8 cellular contexts compared by ENCODE assay signal in genomic region chr5:441996-442334, GRCh38. TPM values are rescaled to one million over a fixed set of nuclear protein-coding genes. Genes with fewer than 3 reads are reported as not detected.
A peak's percentile ranks its signal among the peaks of the same experiment; 100 is the strongest.
DNase-seq lines count a peak whose midpoint lies in the region; ATAC-seq and TF ChIP-seq lines count a peak whose summit lies in the region.

No MANE protein-coding gene starts in this region.

- ATAC-seq in right cardiac atrium, result no peak

- no peaks in the 10 kb centered on the region for H3K4me1 ChIP-seq in HAP-1
- H3K4me1 ChIP-seq in right cardiac atrium (ENCODE audit: control insufficient read depth, insufficient read depth, low read length), result peaks cover 3% of the 10 kb centered on the region
- peaks cover 19 to 23% (median 21%) of the 10 kb centered on the region in 3 donors for H3K4me1 ChIP-seq in skeletal muscle tissue (ENCODE audit: control insufficient read depth in 3 of 3, insufficient read depth in 3 of 3, low read length in 3 of 3)
- H3K4me1 ChIP-seq in prostate gland (replicated peaks), result peaks cover 6% of the 10 kb centered on the region

- in situ Hi-C loops in HAP-1 (cut with MboI; ENCODE audit: low sequenced_read_pairs), result no loop called here

- no peak for TF ChIP-seq POLR2A in prostate gland (IDR thresholded peaks at IDR 0.05)

- intact Hi-C loops in right cardiac atrium (cut with DNase I), result no loop called here
- intact Hi-C loops in prostate gland (cut with DNase I), result no loop called here

- H3K4me3 ChIP-seq in HAP-1 (peak overlapping the region; percentile 87), WI38 (ENCODE audit: low read depth, low read length) (peak overlapping the region; percentile 79), right cardiac atrium (ENCODE audit: low read length) (peak overlapping the region; percentile 82), skeletal muscle tissue (ENCODE audit: low read length in 3 of 3) (peak overlapping the region; percentile 94 to 100 (median 96)), prostate gland (peak overlapping the region in 1 of 2 donors; percentile 72)

- DNase-seq in HAP-1 (ENCODE audit: low spot score in 2 of 2), result no peak
- DNase-seq in right cardiac atrium, result no peak
- no peak for DNase-seq in iPS-NIHi7 (ENCODE audit: extremely low spot score)
- DNase-seq in NCI-H1048 (lab: John Stamatoyannopoulos, UW), result no peak
- no peak for DNase-seq in prostate gland (ENCODE audit: low spot score)
- DNase-seq in cerebellum (ENCODE audit: low spot score), result no peak

- H3K36me3 ChIP-seq in HAP-1 (replicated peaks) (peaks cover 2% of the 10 kb centered on the region), skeletal muscle tissue (ENCODE audit: control insufficient read depth in 3 of 3, insufficient read depth in 3 of 3, low read length in 3 of 3) (peaks cover 6% of the 10 kb centered on the region in 3 donors), prostate gland (peaks cover 0 to under 1% of the 10 kb centered on the region in 2 donors)

- H3K9me3 ChIP-seq in HAP-1, result no peaks in the 10 kb centered on the region
- no peaks in the 10 kb centered on the region for H3K9me3 ChIP-seq in right cardiac atrium (ENCODE audit: control insufficient read depth, low read length)
- H3K9me3 ChIP-seq in skeletal muscle tissue (ENCODE audit: control insufficient read depth in 3 of 3, low read length in 3 of 3), result no peaks in the 10 kb centered on the region
- H3K9me3 ChIP-seq in prostate gland, result no peaks in the 10 kb centered on the region

- H3K27ac ChIP-seq in right cardiac atrium (ENCODE audit: low read length) (no peak overlapping the region), skeletal muscle tissue (ENCODE audit: low read depth, low read length) (no peak overlapping the region), prostate gland (no peak overlapping the region)

- peak overlapping the region in 2 of 3 donors; percentile 85 to 98 for H3K9ac ChIP-seq in skeletal muscle tissue (ENCODE audit: low read depth in 1 of 3, low read length in 3 of 3)

- TF ChIP-seq CTCF in WI38 (IDR thresholded peaks at IDR 0.05; ENCODE audit: low read depth, low read length), result no peak
- no peak for TF ChIP-seq CTCF in prostate gland (IDR thresholded peaks at IDR 0.05)

- WGBS in right cardiac atrium, result 91% methylated on average over 5 of the region's 5 CpGs
- 91% methylated on average over 5 of the region's 5 CpGs for WGBS in prostate gland

- H3K27me3 ChIP-seq in HAP-1 (ENCODE audit: low read depth) (no peaks in the 10 kb centered on the region), right cardiac atrium (ENCODE audit: control insufficient read depth, insufficient read depth) (no peaks in the 10 kb centered on the region), skeletal muscle tissue (ENCODE audit: control insufficient read depth in 3 of 3, insufficient read depth in 3 of 3, low read length in 3 of 3) (peaks cover 6 to 10% (median 9%) of the 10 kb centered on the region in 3 donors), prostate gland (replicated peaks; ENCODE audit: insufficient read depth) (no peaks in the 10 kb centered on the region)

RNA-seq across cellular contexts. Expression of gene EXOC3, which starts 1.0 kb away (rescaled TPM):
- total RNA-seq in right cardiac atrium (10 to 100 TPM; 42.4 to 50.2 (median 46.5) TPM), skeletal muscle tissue (29.2 TPM), prostate gland (10 to 100 TPM; 44.3 to 79.7 TPM), cerebellum (27.8 TPM)
- 30.1 TPM for polyA plus RNA-seq in right cardiac atrium
